Comparison of ENCODE assay signal across 27 cellular contexts in genomic region chr12:10453144-10453543, GRCh38. TPM values are rescaled to one million over a fixed set of nuclear protein-coding genes. Genes with fewer than 3 reads are reported as not detected.
A peak's percentile ranks its signal among the peaks of the same experiment; 100 is the strongest.
DNase-seq lines count a peak whose midpoint lies in the region; ATAC-seq, FAIRE-seq and TF ChIP-seq lines count a peak whose summit lies in the region.
"Had no signal": no experiment of that assay in that cellular context is flagged by ENCODE, and none has a peak within 500 bp of the region (broad histone marks: within the 10 kb centered on the region; RNA-seq: fewer than 3 reads in every experiment).

TSS of gene KLRC1 (minus strand) at chr12:10453377. CDS start at chr12:10451156, 2,221 bp downstream.

- H3K4me1 ChIP-seq in A549 (no peaks in the 10 kb centered on the region), HCT116 (ENCODE audit: control insufficient read depth in 1 of 2, insufficient read depth in 2 of 2, low read length in 2 of 2) (no peaks in the 10 kb centered on the region), tibial nerve (no peaks in the 10 kb centered on the region)
- H3K4me1 ChIP-seq: left ventricle myocardium inferior, neural progenitor cell, stomach had no signal

- CTCF ChIA-PET in A549 (lab: Yijun Ruan, JAX), result no interaction called here
- CTCF ChIA-PET in HCT116 (lab: Charles Lee), result no interaction called here
- CTCF ChIA-PET in T-cell (lab: Charles Lee), result interaction anchor here in 1 of 2 donors (0.7 kb wide), 1 partner anchor 64 kb away, joined by 3 read pairs; no protein-coding TSS in a partner anchor

- H3K27me3 ChIP-seq in HCT116 (ENCODE audit: insufficient read depth, low read length) (no peaks in the 10 kb centered on the region), tibial nerve (no peaks in the 10 kb centered on the region)
- H3K27me3 ChIP-seq: neural progenitor cell, stomach had no signal

- H3K9me3 ChIP-seq in A549 (peaks cover 19% of the 10 kb centered on the region; the same call in 2 of the 3 replicates), HCT116 (ENCODE audit: control insufficient read depth in 1 of 2, insufficient read depth in 1 of 2, low read depth in 1 of 2, low read length in 2 of 2) (0 out of 4 replicates have a peak, but pooled peaks cover 4 to 6% of the 10 kb centered on the region in 2 experiments), tibial nerve (peaks cover 0 to 38% (median 8%) of the 10 kb centered on the region in 4 donors)

- H4K20me1 ChIP-seq in HCT116 (ENCODE audit: insufficient read depth), result no peaks in the 10 kb centered on the region

- H3K4me3 ChIP-seq in A549 (no peak within 1 kb of the TSS), HCT116 (replicated peaks in 1 of 2; ENCODE audit: low read depth in 1 of 2, low read length in 2 of 2) (no peak within 1 kb of the TSS), tibial nerve (no peak within 1 kb of the TSS)
- H3K4me3 ChIP-seq: left ventricle myocardium inferior, neural progenitor cell, stomach had no signal

- POLR2A ChIA-PET in A549 (lab: Yijun Ruan, JAX) (no interaction called here), HCT116 (lab: Charles Lee) (no interaction called here), T-cell (lab: Charles Lee) (interaction anchor here in 1 of 2 donors (0.6 kb wide), 1 partner anchor 17 kb away, joined by 4 read pairs; no protein-coding TSS in a partner anchor)

- no peaks in the 10 kb centered on the region for H3K27me3 Mint-ChIP-seq in T-cell
- peaks cover 0 to 5% (median 2%) of the 10 kb centered on the region in 3 donors for H3K27me3 Mint-ChIP-seq in immature natural killer cell (ENCODE audit: low read depth in 3 of 3)
- H3K27me3 Mint-ChIP-seq: CD4-positive, alpha-beta T cell; central memory CD8-positive, alpha-beta T cell; progenitor cell of endocrine pancreas had no signal

- H3K9ac ChIP-seq in HCT116 (ENCODE audit: low read length), result no peak within 1 kb of the TSS
- H3K9ac ChIP-seq: neural progenitor cell had no signal

- H3K79me2 ChIP-seq in HCT116 (ENCODE audit: insufficient read depth, low read length), result no peaks in the 10 kb centered on the region

- H3K27ac ChIP-seq in A549, result no peak within 1 kb of the TSS
- no peak within 1 kb of the TSS for H3K27ac ChIP-seq in HCT116 (ENCODE audit: low read depth, low read length)
- H3K27ac ChIP-seq in tibial nerve, result no peak within 1 kb of the TSS
- H3K27ac ChIP-seq: left ventricle myocardium inferior, neural progenitor cell, stomach had no signal

- no peak within 1 kb of the TSS for H3K4me2 ChIP-seq in A549
- no peak within 1 kb of the TSS for H3K4me2 ChIP-seq in HCT116 (ENCODE audit: low read length)
- H3K4me2 ChIP-seq: neural progenitor cell had no signal

- no peaks in the 10 kb centered on the region for H3K9me2 ChIP-seq in HCT116 (ENCODE audit: insufficient read depth)

- RAD21 ChIA-PET in HCT116 (lab: Charles Lee; ENCODE audit: low non-redundant PET in 1 of 2, low total read pairs in 2 of 2, uncharacterized antibody in 2 of 2, unreplicated experiment in 2 of 2), result no interaction called here

- TF ChIP-seq RAD21 in A549 (conservative IDR thresholded peaks at IDR 0.05 in 1 of 2, IDR thresholded peaks at IDR 0.05 in 1 of 2) (no peak), HCT116 (IDR thresholded peaks at IDR 0.05; ENCODE audit: low read depth) (no peak)

- TF ChIP-seq EP300 in A549 (IDR thresholded peaks at IDR 0.05) (no peak), tibial nerve (IDR thresholded peaks at IDR 0.05) (no peak)

- no TSS peak for BruUV-seq in HCT116 (replicated peaks; lab: Mats Ljungman, UMichigan)

- peak within 1 kb of the TSS in 2 of 3 donors; percentile 13 to 41 for H3K4me3 Mint-ChIP-seq in T-cell
- H3K4me3 Mint-ChIP-seq in immature natural killer cell, result peak within 1 kb of the TSS; percentile 85 to 98 (median 92)
- H3K4me3 Mint-ChIP-seq: CD4-positive, alpha-beta T cell; central memory CD8-positive, alpha-beta T cell; neural progenitor cell; type B pancreatic cell had no signal

- H3K4me1 Mint-ChIP-seq in T-cell (no peaks in the 10 kb centered on the region), immature natural killer cell (peaks cover 34 to 69% of the 10 kb centered on the region in 2 donors)
- H3K4me1 Mint-ChIP-seq: neural progenitor cell had no signal

- H3K36me3 ChIP-seq in HCT116 (ENCODE audit: control insufficient read depth in 1 of 2, insufficient read depth in 2 of 2, low read length in 2 of 2), result no peaks in the 10 kb centered on the region
- no peaks in the 10 kb centered on the region for H3K36me3 ChIP-seq in tibial nerve
- H3K36me3 ChIP-seq: left ventricle myocardium inferior, neural progenitor cell, stomach had no signal

- TF ChIP-seq CTCF in A549 (IDR thresholded peaks at IDR 0.05) (no peak), HCT116 (IDR thresholded peaks at IDR 0.05 in 2 of 3, conservative IDR thresholded peaks at IDR 0.05 in 1 of 3; ENCODE audit: borderline replicate concordance in 1 of 3, insufficient read depth in 1 of 3, low read depth in 2 of 3, low read length in 2 of 3) (no peak), tibial nerve (IDR thresholded peaks at IDR 0.05) (no peak)

- H3K27ac Mint-ChIP-seq in T-cell (no peak within 1 kb of the TSS), immature natural killer cell (peak within 1 kb of the TSS; percentile 86 to 97 (median 88))
- H3K27ac Mint-ChIP-seq: CD4-positive, alpha-beta T cell; neural progenitor cell; progenitor cell of endocrine pancreas; type B pancreatic cell had no signal

- H2AFZ ChIP-seq in HCT116 (ENCODE audit: low read depth, low read length, poor library complexity, severe bottlenecking), result peak within 1 kb of the TSS; percentile 40
- H2AFZ ChIP-seq: neural progenitor cell had no signal

- TF ChIP-seq POLR2A in A549 (IDR thresholded peaks at IDR 0.05; ENCODE audit: low read length), result no peak
- TF ChIP-seq POLR2A in HCT116 (IDR thresholded peaks at IDR 0.05; ENCODE audit: borderline replicate concordance, extremely low read depth, insufficient read depth, insufficient read length), result no peak
- no peak for TF ChIP-seq POLR2A in tibial nerve (IDR thresholded peaks at IDR 0.05)

- H3K36me3 Mint-ChIP-seq in T-cell (no peaks in the 10 kb centered on the region), immature natural killer cell (peaks cover 34 to 54% (median 47%) of the 10 kb centered on the region in 3 donors)
- H3K36me3 Mint-ChIP-seq: neural progenitor cell had no signal

- ATAC-seq in A549, result no peak
- ATAC-seq in HCT116, result no peak
- peak in 1 of 4 experiments; percentile 19 for ATAC-seq in T-cell (replicated peaks in 1 of 4)

- WGBS in A549 (ENCODE audit: missing lambda C conversion rate), result 21% methylated on average over 2 of the region's 2 CpGs
- 54 to 61% methylated on average over 2 of the region's 2 CpGs for WGBS in tibial nerve, 2 donors

- intact Hi-C loops in HCT116 (cut with micrococcal nuclease), result loop anchor here (10.0 kb wide), 1 partner anchor 48 kb away; the partner anchor contains the start of gene KLRC4

- H3K9me3 Mint-ChIP-seq in T-cell, result peaks cover 20 to 25% (median 25%) of the 10 kb centered on the region in 3 donors
- H3K9me3 Mint-ChIP-seq in immature natural killer cell, result peaks cover 20 to 27% (median 26%) of the 10 kb centered on the region in 6 donors

- peak; percentile 23 for FAIRE-seq in A549 (lab: Jason Lieb, UNC)
- FAIRE-seq: GM12891, H54 had no signal

- DNase-seq in A549 (ENCODE audit: low read depth in 1 of 2, low spot score in 1 of 2), result no peak
- no peak for DNase-seq in HCT116 (ENCODE audit: low read depth, low spot score)
- peak in 1 of 34 experiments; percentile 9 for DNase-seq in T-cell
- DNase-seq in immature natural killer cell, result peak; percentile 22 to 53 (median 43)
- DNase-seq in COR-L47 (lab: John Stamatoyannopoulos, UW), result no peak
- DNase-seq in tibial nerve (ENCODE audit: low spot score in 2 of 2), result no peak
- no peak for DNase-seq in DMS53 (lab: John Stamatoyannopoulos, UW)
- no peak for DNase-seq in stimulated activated CD8-positive, alpha-beta memory T cell treated with anti-CD3 and anti-CD28 coated beads, Interleukin-4, amount 100 ng/mL, for 48 hours
- DNase-seq: activated CD4-positive, alpha-beta T cell treated with anti-CD3 and anti-CD28 coated beads for 1 hour; activated naive CD4-positive, alpha-beta T cell; anterior cingulate cortex; CD4-positive, alpha-beta T cell; left ventricle myocardium inferior; NCI-H1105; NCI-H2081; NCI-H446 treated with DMSO at 0.1 percent for 48 hours; Right ventricle myocardium superior; small intestine; stomach; SW 1271 had no signal

TF ChIP-seq in A549, 52 proteins besides CTCF, POLR2A, EP300 and RAD21:
- TF ChIP-seq ELK1 (IDR thresholded peaks at IDR 0.05; ENCODE audit: low read depth, low read length) (no peak), MAZ (IDR thresholded peaks at IDR 0.05; ENCODE audit: borderline replicate concordance, low read depth, low read length) (no peak), FOSB (CRISPR knock-in tag; IDR thresholded peaks at IDR 0.05) (no peak)
TF ChIP-seq in A549: peak in this region for 0.

TF ChIP-seq in HCT116, 20 proteins besides CTCF, POLR2A, EP300 and RAD21 (continues in another document):
- TF ChIP-seq CBX3 (IDR thresholded peaks at IDR 0.05; ENCODE audit: low read depth), result no peak
- TF ChIP-seq ZBTB33 (IDR thresholded peaks at IDR 0.05; ENCODE audit: extremely low read depth, insufficient replicate concordance, low read length), result no peak
- TF ChIP-seq ZNF274 (IDR thresholded peaks at IDR 0.05; ENCODE audit: low read depth, low read length), result no peak

RNA-seq across cellular contexts. Expression of gene KLRC1, which starts in this region (rescaled TPM):
- not detected in 2 replicates for polyA plus RNA-seq in A549 (2011; rRNA removed)
- not detected in 2 replicates for polyA plus RNA-seq in A549 (2012; cell fraction: cytosol; rRNA removed)
- not detected in 2 replicates for polyA plus RNA-seq in A549 (2012; cell fraction: nucleus; rRNA removed)
- not detected in 3 replicates for polyA plus RNA-seq in A549 (2017; fragmentation: RNase III; extraction: RNeasy Plus Mini Kit Qiagen cat#74134 plus additional on column Dnase treatment)
- not detected in 2 replicates for polyA minus RNA-seq in A549 (2011; rRNA and poly(A)+ RNA removed)
- total RNA-seq in HCT116 (2021; ENCODE audit: unreplicated experiment), result not detected
- not detected in 2 replicates for polyA plus RNA-seq in HCT116 (2012)
- total RNA-seq in T-cell, result 10 to 100 TPM in 1 of 5 donors, 1 to 10 TPM in 4; 1.7 to 11.2 (median 2.9) TPM
- 100 to 1,000 TPM; 200 to 440 (median 285) TPM for polyA plus RNA-seq in immature natural killer cell
- total RNA-seq in tibial nerve, result not detected
- total RNA-seq: CD4-positive, alpha-beta T cell; HT-29; left ventricle myocardium inferior; progenitor cell of endocrine pancreas; Right ventricle myocardium superior had no signal

Comparison
In these comparisons a context has a peak if more than half of its experiments do, and no peak if none do; other contexts are left out.
1. RNA of gene KLRC1 (polyA plus RNA-seq): 200 to 440 TPM in immature natural killer cell; not detected in A549; every median in the first group is over 100 times any median in the second.
2. DNase-seq: peak in immature natural killer cell (3 of 3); none in A549 (0 of 2), HCT116 (single experiment), COR-L47 (single experiment), tibial nerve (0 of 2), DMS53 (single experiment) and stimulated activated CD8-positive, alpha-beta memory T cell treated with anti-CD3 and anti-CD28 coated beads, Interleukin-4, amount 100 ng/mL, for 48 hours (single experiment).
3. H3K27ac Mint-ChIP-seq: peak in immature natural killer cell (6 of 6); none in T-cell (0 of 2).